Comparison of ENCODE assay signal across 31 cellular contexts in genomic region chr4:163967710-163968109, GRCh38.
"Had no signal": no experiment of that assay in that cellular context is flagged by ENCODE, and none has a peak within 500 bp of the region (broad histone marks: within the 10 kb centered on the region; RNA-seq: fewer than 3 reads in every experiment).

No MANE protein-coding gene starts in this region.

- ATAC-seq: activated CD4-positive, alpha-beta T cell treated with anti-CD3 and anti-CD28 coated beads for 36 hours; activated CD8-positive, alpha-beta memory T cell treated with anti-CD3 and anti-CD28 coated beads, Interleukin-2, amount 10 ng/mL, durations not matched to agents 7 days and 5 days; activated CD8-positive, alpha-beta T cell treated with anti-CD3 and anti-CD28 coated beads, Interleukin-2, amount 10 ng/mL, durations not matched to agents 7 days and 5 days; activated naive CD4-positive, alpha-beta T cell treated with anti-CD3 and anti-CD28 coated beads, Interleukin-2, amount 50 U/mL, for 72 hours; foreskin keratinocyte; gastrocnemius medialis; heart left ventricle had no signal

- H3K4me3 Mint-ChIP-seq: activated CD4-positive, alpha-beta memory T cell treated with anti-CD3 and anti-CD28 coated beads for 36 hours; activated CD4-positive, alpha-beta T cell treated with anti-CD3 and anti-CD28 coated beads for 36 hours; activated CD4-positive, alpha-beta T cell treated with anti-CD3 and anti-CD28 coated beads, Interleukin-2, amount 10 ng/mL, durations not matched to agents 24 days and 14 days; activated CD8-positive, alpha-beta memory T cell treated with anti-CD3 and anti-CD28 coated beads, Interleukin-2, amount 10 ng/mL, durations not matched to agents 7 days and 5 days; activated CD8-positive, alpha-beta T cell treated with anti-CD3 and anti-CD28 coated beads, Interleukin-2, amount 10 ng/mL, durations not matched to agents 7 days and 5 days; activated naive CD4-positive, alpha-beta T cell treated with anti-CD3 and anti-CD28 coated beads, Interleukin-2, amount 10 ng/mL, durations not matched to agents 7 days and 5 days; activated naive CD8-positive, alpha-beta T cell treated with anti-CD3 and anti-CD28 coated beads, Interleukin-2, amount 10 ng/mL, durations not matched to agents 7 days and 5 days; activated T-helper 1 cell treated with anti-CD3 and anti-CD28 coated beads, Interleukin-12 subunit alpha, Interleukin-12 subunit beta, Interleukin-2, Interleukin-4 antibody, amounts not matched to agents 30 ng/mL and 10 ng/mL and 1 ng/mL, durations not matched to agents 14 hours and 24 hours and 36 hours had no signal

- H3K27ac Mint-ChIP-seq: activated CD4-positive, alpha-beta memory T cell treated with anti-CD3 and anti-CD28 coated beads for 36 hours; activated CD4-positive, alpha-beta T cell treated with anti-CD3 and anti-CD28 coated beads for 36 hours; activated CD4-positive, alpha-beta T cell treated with anti-CD3 and anti-CD28 coated beads, Interleukin-2, amount 10 ng/mL, durations not matched to agents 24 days and 14 days; activated CD8-positive, alpha-beta memory T cell treated with anti-CD3 and anti-CD28 coated beads, Interleukin-2, amount 10 ng/mL, durations not matched to agents 7 days and 5 days; activated CD8-positive, alpha-beta T cell treated with anti-CD3 and anti-CD28 coated beads, Interleukin-2, amount 10 ng/mL, durations not matched to agents 7 days and 5 days; activated naive CD4-positive, alpha-beta T cell treated with anti-CD3 and anti-CD28 coated beads, Interleukin-2, amount 10 ng/mL, durations not matched to agents 7 days and 5 days; activated naive CD4-positive, alpha-beta T cell treated with anti-CD3 and anti-CD28 coated beads, Interleukin-2, amount 50 U/mL, for 72 hours; activated naive CD8-positive, alpha-beta T cell treated with anti-CD3 and anti-CD28 coated beads, Interleukin-2, amount 10 ng/mL, durations not matched to agents 7 days and 5 days; activated T-helper 1 cell treated with anti-CD3 and anti-CD28 coated beads, Interleukin-12 subunit alpha, Interleukin-12 subunit beta, Interleukin-2, Interleukin-4 antibody, amounts not matched to agents 30 ng/mL and 10 ng/mL and 1 ng/mL, durations not matched to agents 14 hours and 24 hours and 36 hours had no signal

- H3K4me3 ChIP-seq: ascending aorta, breast epithelium, cardiac muscle cell, colonic mucosa, esophagus muscularis mucosa, gastrocnemius medialis, heart left ventricle had no signal

- H3K36me3 ChIP-seq: ascending aorta, breast epithelium, cardiac muscle cell, colonic mucosa, esophagus muscularis mucosa, gastrocnemius medialis, heart left ventricle had no signal

- H3K27me3 ChIP-seq: ascending aorta, breast epithelium, cardiac muscle cell, colonic mucosa, esophagus muscularis mucosa, foreskin keratinocyte, gastrocnemius medialis, heart left ventricle had no signal

- H3K9me3 ChIP-seq: ascending aorta, breast epithelium, colonic mucosa, esophagus muscularis mucosa, gastrocnemius medialis, heart left ventricle had no signal

- H3K36me3 Mint-ChIP-seq: activated CD4-positive, alpha-beta memory T cell treated with anti-CD3 and anti-CD28 coated beads for 36 hours; activated CD8-positive, alpha-beta memory T cell treated with anti-CD3 and anti-CD28 coated beads, Interleukin-2, amount 10 ng/mL, durations not matched to agents 7 days and 5 days; activated naive CD4-positive, alpha-beta T cell treated with anti-CD3 and anti-CD28 coated beads, Interleukin-2, amount 10 ng/mL, durations not matched to agents 7 days and 5 days; activated naive CD4-positive, alpha-beta T cell treated with anti-CD3 and anti-CD28 coated beads, Interleukin-2, amount 50 U/mL, for 72 hours; activated naive CD8-positive, alpha-beta T cell treated with anti-CD3 and anti-CD28 coated beads, Interleukin-2, amount 10 ng/mL, durations not matched to agents 7 days and 5 days; brain had no signal

- H3K9me3 Mint-ChIP-seq: activated CD4-positive, alpha-beta memory T cell treated with anti-CD3 and anti-CD28 coated beads for 36 hours; activated CD4-positive, alpha-beta T cell treated with anti-CD3 and anti-CD28 coated beads, Interleukin-2, amount 10 ng/mL, durations not matched to agents 24 days and 14 days; activated naive CD4-positive, alpha-beta T cell treated with anti-CD3 and anti-CD28 coated beads, Interleukin-2, amount 10 ng/mL, durations not matched to agents 7 days and 5 days; activated naive CD4-positive, alpha-beta T cell treated with anti-CD3 and anti-CD28 coated beads, Interleukin-2, amount 50 U/mL, for 72 hours; activated T-helper 1 cell treated with anti-CD3 and anti-CD28 coated beads, Interleukin-12 subunit alpha, Interleukin-12 subunit beta, Interleukin-2, Interleukin-4 antibody, amounts not matched to agents 30 ng/mL and 10 ng/mL and 1 ng/mL, durations not matched to agents 14 hours and 24 hours and 36 hours; brain had no signal

- DNase-seq: activated CD4-positive, alpha-beta memory T cell treated with anti-CD3 and anti-CD28 coated beads for 36 hours; activated CD4-positive, alpha-beta T cell treated with anti-CD3 and anti-CD28 coated beads for 36 hours; activated CD4-positive, alpha-beta T cell treated with anti-CD3 and anti-CD28 coated beads, Interleukin-2, amount 10 ng/mL, durations not matched to agents 24 days and 14 days; activated CD4-positive, CD25-positive, alpha-beta regulatory T cell; activated CD4-positive, CD25-positive, alpha-beta regulatory T cell treated with anti-CD3 and anti-CD28 coated beads, Interleukin-2, amount 50 U/mL, for 72 hours; activated CD8-positive, alpha-beta memory T cell treated with anti-CD3 and anti-CD28 coated beads, Interleukin-2, amount 10 ng/mL, durations not matched to agents 7 days and 5 days; activated CD8-positive, alpha-beta memory T cell treated with anti-CD3 and anti-CD28 coated beads, Interleukin-2, amount 50 U/mL, for 4 hours; activated CD8-positive, alpha-beta T cell treated with anti-CD3 and anti-CD28 coated beads, Interleukin-2, amount 10 ng/mL, durations not matched to agents 7 days and 5 days; activated gamma-delta T cell; activated naive CD4-positive, alpha-beta T cell; activated naive CD4-positive, alpha-beta T cell treated with anti-CD3 and anti-CD28 coated beads, Interleukin-2, amount 10 ng/mL, durations not matched to agents 7 days and 5 days; activated naive CD8-positive, alpha-beta T cell treated with anti-CD3 and anti-CD28 coated beads, Interleukin-2, amount 10 ng/mL, durations not matched to agents 7 days and 5 days; activated T-cell treated with anti-CD3 and anti-CD28 coated beads, Interleukin-2, amount 50 U/mL, for 1 hour; activated T-cell treated with anti-CD3 and anti-CD28 coated beads, Interleukin-2, amount 50 U/mL, for 48 hours; central memory CD4-positive, alpha-beta T cell; cerebellar nuclear complex; colonic mucosa; effector memory CD4-positive, alpha-beta T cell; erythroblast; foreskin keratinocyte; gastrocnemius medialis; glutamatergic neuron; heart left ventricle; T-helper 2 cell had no signal

- H3K4me1 Mint-ChIP-seq: activated CD4-positive, alpha-beta T cell treated with anti-CD3 and anti-CD28 coated beads for 36 hours; activated CD4-positive, alpha-beta T cell treated with anti-CD3 and anti-CD28 coated beads, Interleukin-2, amount 10 ng/mL, durations not matched to agents 24 days and 14 days; activated CD8-positive, alpha-beta memory T cell treated with anti-CD3 and anti-CD28 coated beads, Interleukin-2, amount 10 ng/mL, durations not matched to agents 7 days and 5 days; activated naive CD4-positive, alpha-beta T cell treated with anti-CD3 and anti-CD28 coated beads, Interleukin-2, amount 10 ng/mL, durations not matched to agents 7 days and 5 days; activated naive CD8-positive, alpha-beta T cell treated with anti-CD3 and anti-CD28 coated beads, Interleukin-2, amount 10 ng/mL, durations not matched to agents 7 days and 5 days had no signal

- H3K27ac ChIP-seq: ascending aorta, breast epithelium, cardiac muscle cell, colonic mucosa, esophagus muscularis mucosa, foreskin keratinocyte, gastrocnemius medialis, heart left ventricle had no signal

- H3K4me1 ChIP-seq: ascending aorta, breast epithelium, colonic mucosa, esophagus muscularis mucosa, foreskin keratinocyte, gastrocnemius medialis, heart left ventricle had no signal

- H3K27me3 Mint-ChIP-seq: activated CD4-positive, alpha-beta memory T cell treated with anti-CD3 and anti-CD28 coated beads for 36 hours; activated CD4-positive, alpha-beta T cell treated with anti-CD3 and anti-CD28 coated beads for 36 hours; activated CD4-positive, alpha-beta T cell treated with anti-CD3 and anti-CD28 coated beads, Interleukin-2, amount 10 ng/mL, durations not matched to agents 24 days and 14 days; activated CD8-positive, alpha-beta memory T cell treated with anti-CD3 and anti-CD28 coated beads, Interleukin-2, amount 10 ng/mL, durations not matched to agents 7 days and 5 days; activated naive CD4-positive, alpha-beta T cell treated with anti-CD3 and anti-CD28 coated beads, Interleukin-2, amount 10 ng/mL, durations not matched to agents 7 days and 5 days; activated naive CD8-positive, alpha-beta T cell treated with anti-CD3 and anti-CD28 coated beads, Interleukin-2, amount 10 ng/mL, durations not matched to agents 7 days and 5 days; brain had no signal
